ENCODE assay signal across 15 cellular contexts in the genomic region with DNA sequence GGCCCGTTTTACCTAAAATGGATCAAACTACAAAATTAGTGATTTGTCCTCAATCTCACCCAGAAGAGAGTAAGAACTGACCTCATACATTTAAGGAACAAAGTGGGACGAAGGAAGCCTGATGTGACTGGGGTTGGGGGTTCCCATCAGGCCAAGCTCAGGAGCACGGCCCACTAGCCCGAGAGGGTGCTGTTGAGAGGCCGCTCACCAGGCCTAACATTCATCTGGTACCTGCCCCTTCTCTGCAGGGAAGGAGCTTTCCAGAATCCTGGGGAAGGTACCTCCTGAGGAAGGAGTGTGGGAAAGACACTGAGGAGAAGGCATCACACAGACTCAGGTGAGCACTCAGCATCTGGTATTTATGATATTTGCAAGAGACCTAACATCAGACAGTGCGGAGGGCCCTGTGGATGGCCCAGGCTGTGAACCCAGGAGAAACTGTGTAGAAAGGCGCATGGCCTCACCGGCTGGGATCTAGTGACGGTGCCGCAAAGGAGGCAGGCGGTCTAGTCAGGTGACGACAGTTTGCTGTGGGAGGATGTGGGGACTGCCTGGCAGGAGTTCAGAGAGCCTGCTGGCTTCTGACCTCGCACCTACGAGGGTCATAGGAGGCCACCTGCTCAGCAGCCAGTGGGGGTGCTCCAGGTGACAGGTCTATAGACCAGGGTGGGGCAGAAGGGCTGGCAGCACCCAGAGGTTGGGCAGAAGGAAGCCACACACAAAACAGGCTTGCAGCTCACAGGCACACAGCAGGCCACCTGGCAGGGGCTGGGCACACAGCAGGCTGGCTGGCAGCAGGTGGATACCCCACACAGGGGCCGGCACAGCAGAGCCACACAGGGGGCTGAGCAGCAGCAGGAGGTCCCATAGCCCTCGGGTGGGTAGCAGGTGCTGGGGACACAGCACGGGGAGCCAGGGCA. TPM values are rescaled to one million over a fixed set of nuclear protein-coding genes. Genes with fewer than 3 reads are reported as not detected.
DNase-seq lines count a peak whose midpoint lies in the region; ATAC-seq and TF ChIP-seq lines count a peak whose summit lies in the region.
"Had no signal": no experiment of that assay in that cellular context is flagged by ENCODE, and none has a peak within 500 bp of the region (broad histone marks: within the 10 kb centered on the region; RNA-seq: fewer than 3 reads in every experiment).

No MANE protein-coding gene starts in this region.

- no peak for TF ChIP-seq CTCF in Peyer's patch (IDR thresholded peaks at IDR 0.05)

- peak overlapping the region; percentile 89 to 99 (median 95) for H3K27ac Mint-ChIP-seq in naive thymus-derived CD8-positive, alpha-beta T cell

- H3K9me3 ChIP-seq in KOPT-K1 (ENCODE audit: insufficient read depth, low read length, poor library complexity, severe bottlenecking) (peaks cover 39% of the 10 kb centered on the region), Peyer's patch (no peaks in the 10 kb centered on the region)

- peak in 2 of 3 donors; percentile 39 to 69 for DNase-seq in Peyer's patch
- DNase-seq in activated T-helper 1 cell treated with anti-CD3 and anti-CD28 coated beads, Interleukin-2, amount 50 U/mL, for 16 hours (ENCODE audit: low read depth in 1 of 2, low spot score in 1 of 2) = peak; percentile 20 to 49
- DNase-seq in naive thymus-derived CD8-positive, alpha-beta T cell = peak; percentile 44 to 94 (median 83)
- no peak for DNase-seq in hepatic stellate cell (ENCODE audit: low spot score)
- DNase-seq in hippocampal formation (lab: John Stamatoyannopoulos, UW) = no peak
- DNase-seq in NK-92 treated with Interleukin-12 subunit alpha and Interleukin-12 subunit beta, amount 100 ng/mL, for 24 hours (lab: John Stamatoyannopoulos, UW) = no peak
- DNase-seq: DMS 273 treated with DMSO at 0.1 percent for 48 hours, foreskin fibroblast, HCEC 1CT, NCI-H774 had no signal

- TF ChIP-seq POLR2A in Peyer's patch (IDR thresholded peaks at IDR 0.05) = no peak

- H3K36me3 ChIP-seq in KOPT-K1 (ENCODE audit: insufficient read depth, low read length) (no peaks in the 10 kb centered on the region), Peyer's patch (no peaks in the 10 kb centered on the region)

- no peaks in the 10 kb centered on the region for H3K27me3 ChIP-seq in Peyer's patch

- peaks cover 29 to 77% (median 63%) of the 10 kb centered on the region in 4 donors for H3K4me1 Mint-ChIP-seq in naive thymus-derived CD8-positive, alpha-beta T cell

- H3K27ac ChIP-seq in KOPT-K1 (ENCODE audit: low read depth, low read length, poor library complexity, severe bottlenecking) (peak overlapping the region; percentile 93), Peyer's patch (peak overlapping the region in 1 of 4 donors; percentile 46)

- no peak overlapping the region for H3K4me3 ChIP-seq in Peyer's patch

- peak; percentile 51 to 72 for ATAC-seq in naive thymus-derived CD8-positive, alpha-beta T cell
- no peak for ATAC-seq in GM21723 (IDR thresholded peaks at IDR 0.05; ENCODE audit: unreplicated experiment)
- ATAC-seq: SK-N-SH treated with all-trans-retinoic acid at 6 μM for 48 hours had no signal

- POLR2A ChIA-PET in naive thymus-derived CD8-positive, alpha-beta T cell (lab: Charles Lee) = interaction anchor here (0.6 to 2.8 kb wide), 5 partner anchors 11 to 69 kb away, joined by 3 to 9 read pairs (median 6); no protein-coding TSS in a partner anchor

- H3K36me3 Mint-ChIP-seq in naive thymus-derived CD8-positive, alpha-beta T cell = peaks cover 2 to 17% (median 17%) of the 10 kb centered on the region in 3 donors

- no peaks in the 10 kb centered on the region for H3K4me1 ChIP-seq in Peyer's patch

- peak overlapping the region in 9 of 10 donors; percentile 45 to 86 (median 65) for H3K4me3 Mint-ChIP-seq in naive thymus-derived CD8-positive, alpha-beta T cell

- H3K27me3 Mint-ChIP-seq in naive thymus-derived CD8-positive, alpha-beta T cell = no peaks in the 10 kb centered on the region

- peaks cover 0 to 44% (median 18%) of the 10 kb centered on the region in 9 donors for H3K9me3 Mint-ChIP-seq in naive thymus-derived CD8-positive, alpha-beta T cell

RNA-seq across cellular contexts. Expression of a gene that starts 0.5 kb away (rescaled TPM):
- not detected for total RNA-seq in Peyer's patch
- not detected for total RNA-seq in naive thymus-derived CD8-positive, alpha-beta T cell
- polyA plus RNA-seq in naive thymus-derived CD8-positive, alpha-beta T cell = not detected
- total RNA-seq: kidney epithelial cell, skeletal muscle tissue had no signal

RNA-seq across cellular contexts. Expression of a gene that starts 3.8 kb away (rescaled TPM):
- not detected for total RNA-seq in Peyer's patch
- not detected for total RNA-seq in naive thymus-derived CD8-positive, alpha-beta T cell
- not detected for polyA plus RNA-seq in naive thymus-derived CD8-positive, alpha-beta T cell
- total RNA-seq: kidney epithelial cell, skeletal muscle tissue had no signal

RNA-seq across cellular contexts. Expression of a gene that starts 7.7 kb away (rescaled TPM):
- not detected for total RNA-seq in Peyer's patch
- total RNA-seq in naive thymus-derived CD8-positive, alpha-beta T cell = not detected
- polyA plus RNA-seq in naive thymus-derived CD8-positive, alpha-beta T cell = not detected
- total RNA-seq: kidney epithelial cell, skeletal muscle tissue had no signal

RNA-seq across cellular contexts. Expression of a gene that starts 12.8 kb away (rescaled TPM):
- not detected for total RNA-seq in Peyer's patch
- not detected for total RNA-seq in naive thymus-derived CD8-positive, alpha-beta T cell
- not detected for polyA plus RNA-seq in naive thymus-derived CD8-positive, alpha-beta T cell
- total RNA-seq: kidney epithelial cell, skeletal muscle tissue had no signal

RNA-seq across cellular contexts. Expression of a gene that starts 16.8 kb away (rescaled TPM):
- total RNA-seq in Peyer's patch = not detected
- not detected for total RNA-seq in naive thymus-derived CD8-positive, alpha-beta T cell
- not detected for polyA plus RNA-seq in naive thymus-derived CD8-positive, alpha-beta T cell
- total RNA-seq: kidney epithelial cell, skeletal muscle tissue had no signal

Comparison
In these comparisons a context has a peak if more than half of its experiments do, and no peak if none do; other contexts are left out.
1. DNase-seq: peak in Peyer's patch (2 of 3), activated T-helper 1 cell treated with anti-CD3 and anti-CD28 coated beads, Interleukin-2, amount 50 U/mL, for 16 hours (2 of 2) and naive thymus-derived CD8-positive, alpha-beta T cell (10 of 10); none in hepatic stellate cell (single experiment), hippocampal formation (0 of 2) and NK-92 treated with Interleukin-12 subunit alpha and Interleukin-12 subunit beta, amount 100 ng/mL, for 24 hours (single experiment).